Comparison of ENCODE assay signal across 8 cellular contexts in genomic region chr1:17053071-17053684, GRCh38. TPM values are rescaled to one million over a fixed set of nuclear protein-coding genes. Genes with fewer than 3 reads are reported as not detected.
DNase-seq lines count a peak whose midpoint lies in the region; ATAC-seq and TF ChIP-seq lines count a peak whose summit lies in the region.

No MANE protein-coding gene starts in this region.

- H3K9me3 ChIP-seq in right cardiac atrium (ENCODE audit: control insufficient read depth, low read length) = no peaks in the 10 kb centered on the region
- H3K9me3 ChIP-seq in spleen = no peaks in the 10 kb centered on the region

- H3K27me3 ChIP-seq in right cardiac atrium (ENCODE audit: control insufficient read depth, insufficient read depth) (no peaks in the 10 kb centered on the region), spleen (replicated peaks in 1 of 7) (no peaks in the 10 kb centered on the region)

- H3K4me3 ChIP-seq in HFF-Myc (replicated peaks; ENCODE audit: low read depth, low read length) = peak overlapping the region; percentile 84
- H3K4me3 ChIP-seq in WI38 (ENCODE audit: low read depth, low read length) = peak overlapping the region; percentile 94
- peak overlapping the region; percentile 84 for H3K4me3 ChIP-seq in right cardiac atrium (ENCODE audit: low read length)
- peak overlapping the region; percentile 69 to 90 (median 85) for H3K4me3 ChIP-seq in spleen

- DNase-seq in HFF-Myc (ENCODE audit: extremely low read depth, low read depth) = no peak
- peak in 1 of 3 donors; percentile 41 for DNase-seq in right cardiac atrium
- DNase-seq in spleen = no peak
- no peak for DNase-seq in activated effector memory CD4-positive, alpha-beta T cell treated with Interleukin-2 at 50 U/mL for 16 hours
- no peak for DNase-seq in DMS153 treated with DMSO at 0.1 percent for 48 hours (lab: John Stamatoyannopoulos, UW; ENCODE audit: unreplicated experiment)
- DNase-seq in mucosa of gallbladder (ENCODE audit: low spot score) = no peak
- no peak for DNase-seq in stimulated activated CD4-positive, alpha-beta T cell treated with anti-CD3 and anti-CD28 coated beads, Interleukin-1b, Interleukin-23, amount 100 ng/mL, for 48 hours

- WGBS in right cardiac atrium = 6% methylated on average over 12 of the region's 12 CpGs
- 6 to 9% (median 9%) methylated on average over 12 of the region's 12 CpGs for WGBS in spleen, 5 donors

- H3K4me1 ChIP-seq in right cardiac atrium (ENCODE audit: control insufficient read depth, insufficient read depth, low read length) = no peaks in the 10 kb centered on the region
- peaks cover 5 to 50% (median 31%) of the 10 kb centered on the region in 6 donors for H3K4me1 ChIP-seq in spleen

- peaks cover 0 to 37% (median 20%) of the 10 kb centered on the region in 6 donors for H3K36me3 ChIP-seq in spleen

- intact Hi-C loops in right cardiac atrium (cut with DNase I) = loop anchor here in 1 of 4 donors (5.0 kb wide), 1 partner anchor 36 kb away; no protein-coding TSS in a partner anchor
- intact Hi-C loops in spleen (cut with DNase I; ENCODE audit: low total_unique reads) = no loop called here

- TF ChIP-seq CTCF in HFF-Myc (IDR thresholded peaks at IDR 0.05; ENCODE audit: low read depth, low read length, missing control alignments) (no peak), WI38 (IDR thresholded peaks at IDR 0.05; ENCODE audit: low read depth, low read length) (no peak), spleen (IDR thresholded peaks at IDR 0.05 in 8 of 11, conservative IDR thresholded peaks at IDR 0.05 in 3 of 11) (no peak)

- TF ChIP-seq POLR2A in spleen (IDR thresholded peaks at IDR 0.05) = no peak

- peak overlapping the region; percentile 96 for H3K27ac ChIP-seq in right cardiac atrium (ENCODE audit: low read length)
- peak overlapping the region; percentile 82 to 94 (median 90) for H3K27ac ChIP-seq in spleen

- no peak for ATAC-seq in right cardiac atrium

RNA-seq across cellular contexts. Expression of gene SDHB, which starts 0.7 kb away (rescaled TPM):
- total RNA-seq in right cardiac atrium (100 to 1,000 TPM; 209 to 255 (median 239) TPM), spleen (100 to 1,000 TPM in 3 of 7 donors, 10 to 100 TPM in 4; 82.9 to 132 (median 84.0) TPM), mucosa of gallbladder (89.7 TPM)
- polyA plus RNA-seq in right cardiac atrium (311 TPM), spleen (10 to 100 TPM; 49.1 to 85.0 (median 75.4) TPM)

RNA-seq across cellular contexts. Expression of gene ATP13A2, which starts 41.5 kb away (rescaled TPM):
- 10 to 100 TPM; 12.9 to 15.1 (median 14.3) TPM for total RNA-seq in right cardiac atrium
- 10.3 TPM for polyA plus RNA-seq in right cardiac atrium
- 10 to 100 TPM; 45.4 to 83.9 (median 69.5) TPM for total RNA-seq in spleen
- 10 to 100 TPM; 13.7 to 27.1 (median 18.9) TPM for polyA plus RNA-seq in spleen
- 87.1 TPM for total RNA-seq in mucosa of gallbladder
